Comparison of ENCODE assay signal across 27 cellular contexts in the genomic region with DNA sequence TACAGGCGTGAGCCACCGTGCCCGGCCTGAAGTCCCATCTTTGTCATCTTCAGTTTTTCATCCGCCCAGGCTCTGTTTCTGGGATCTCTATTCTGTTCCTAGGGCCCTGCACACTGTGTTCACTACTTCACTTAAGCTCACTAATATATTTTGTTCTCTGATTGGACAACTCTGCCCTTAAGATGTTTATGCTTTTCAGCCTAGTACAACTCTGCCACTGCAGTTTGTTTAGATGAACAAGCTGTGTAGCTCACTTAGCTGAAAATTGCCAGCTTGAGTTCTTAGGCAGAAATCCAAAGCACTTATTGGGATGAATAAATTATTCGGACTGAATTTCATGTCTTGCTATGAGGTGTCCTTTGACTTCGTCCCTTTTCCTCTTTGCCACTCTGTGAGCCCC.
"Had no signal": no experiment of that assay in that cellular context is flagged by ENCODE, and none has a peak within 500 bp of the region (broad histone marks: within the 10 kb centered on the region; RNA-seq: fewer than 3 reads in every experiment).

No MANE protein-coding gene starts in this region.

- H3K4me3 ChIP-seq: ascending aorta, esophagus muscularis mucosa, gastroesophageal sphincter, heart right ventricle had no signal

- ATAC-seq: activated CD4-positive, alpha-beta T cell treated with anti-CD3 and anti-CD28 coated beads for 36 hours; activated CD8-positive, alpha-beta memory T cell treated with anti-CD3 and anti-CD28 coated beads, Interleukin-2, amount 10 ng/mL, durations not matched to agents 7 days and 5 days; activated CD8-positive, alpha-beta T cell treated with anti-CD3 and anti-CD28 coated beads, Interleukin-2, amount 10 ng/mL, durations not matched to agents 7 days and 5 days; activated naive CD4-positive, alpha-beta T cell treated with anti-CD3 and anti-CD28 coated beads, Interleukin-2, amount 50 U/mL, for 72 hours; effector memory CD8-positive, alpha-beta T cell; gastroesophageal sphincter; heart right ventricle had no signal

- H3K27ac ChIP-seq: ascending aorta, esophagus muscularis mucosa, gastroesophageal sphincter, heart right ventricle had no signal

- H3K27me3 ChIP-seq: ascending aorta, esophagus muscularis mucosa, gastroesophageal sphincter had no signal

- H3K36me3 ChIP-seq: ascending aorta, esophagus muscularis mucosa, gastroesophageal sphincter, heart right ventricle had no signal

- H3K4me1 ChIP-seq: ascending aorta, esophagus muscularis mucosa, gastroesophageal sphincter, heart right ventricle had no signal

- DNase-seq: activated CD4-positive, alpha-beta memory T cell treated with anti-CD3 and anti-CD28 coated beads for 36 hours; activated CD4-positive, alpha-beta T cell treated with anti-CD3 and anti-CD28 coated beads for 36 hours; activated CD4-positive, alpha-beta T cell treated with anti-CD3 and anti-CD28 coated beads, Interleukin-2, amount 10 ng/mL, durations not matched to agents 24 days and 14 days; activated CD4-positive, CD25-positive, alpha-beta regulatory T cell; activated CD4-positive, CD25-positive, alpha-beta regulatory T cell treated with anti-CD3 and anti-CD28 coated beads, Interleukin-2, amount 50 U/mL, for 72 hours; activated CD8-positive, alpha-beta memory T cell treated with anti-CD3 and anti-CD28 coated beads, Interleukin-2, amount 10 ng/mL, durations not matched to agents 7 days and 5 days; activated CD8-positive, alpha-beta memory T cell treated with anti-CD3 and anti-CD28 coated beads, Interleukin-2, amount 50 U/mL, for 4 hours; activated CD8-positive, alpha-beta T cell treated with anti-CD3 and anti-CD28 coated beads, Interleukin-2, amount 10 ng/mL, durations not matched to agents 7 days and 5 days; activated gamma-delta T cell; activated naive CD4-positive, alpha-beta T cell; activated naive CD4-positive, alpha-beta T cell treated with anti-CD3 and anti-CD28 coated beads, Interleukin-2, amount 10 ng/mL, durations not matched to agents 7 days and 5 days; activated naive CD8-positive, alpha-beta T cell treated with anti-CD3 and anti-CD28 coated beads, Interleukin-2, amount 10 ng/mL, durations not matched to agents 7 days and 5 days; activated T-cell treated with anti-CD3 and anti-CD28 coated beads, Interleukin-2, amount 50 U/mL, for 1 hour; activated T-cell treated with anti-CD3 and anti-CD28 coated beads, Interleukin-2, amount 50 U/mL, for 48 hours; caudate nucleus; cortex of kidney; dermis blood vessel endothelial cell; effector CD4-positive, alpha-beta T cell; effector memory CD8-positive, alpha-beta T cell; erythroblast; foreskin melanocyte; heart right ventricle; T-helper 2 cell had no signal

- H3K9me3 ChIP-seq: ascending aorta, esophagus muscularis mucosa, gastroesophageal sphincter, heart right ventricle had no signal
